Comparison of ENCODE assay signal across 22 cellular contexts in genomic region chr13:85558118-85558517, GRCh38.
"Had no signal": no experiment of that assay in that cellular context is flagged by ENCODE, and none has a peak within 500 bp of the region (broad histone marks: within the 10 kb centered on the region; RNA-seq: fewer than 3 reads in every experiment).

No MANE protein-coding gene starts in this region.

- H3K27me3 Mint-ChIP-seq: activated CD8-positive, alpha-beta T cell treated with anti-CD3 and anti-CD28 coated beads for 36 hours; central memory CD8-positive, alpha-beta T cell had no signal

- H3K9me3 ChIP-seq: ascending aorta, body of pancreas, Peyer's patch, SJSA1 had no signal

- H3K9me3 Mint-ChIP-seq: activated CD8-positive, alpha-beta T cell treated with anti-CD3 and anti-CD28 coated beads for 36 hours; activated T-cell treated with anti-CD3 and anti-CD28 coated beads, Interleukin-2, amount 50 U/mL, for 72 hours; T-helper 1 cell treated with Interleukin-12 subunit alpha and Interleukin-12 subunit beta and Interleukin-4 antibody, amounts not matched to agents 30 μg/mL and 1 μg/mL, for 36 hours had no signal

- H3K4me3 ChIP-seq: ascending aorta, body of pancreas, Peyer's patch, SJSA1 had no signal

- H3K4me3 Mint-ChIP-seq: activated CD8-positive, alpha-beta T cell treated with anti-CD3 and anti-CD28 coated beads for 36 hours; activated T-cell treated with anti-CD3 and anti-CD28 coated beads, Interleukin-2, amount 50 U/mL, for 72 hours; central memory CD8-positive, alpha-beta T cell; T-helper 1 cell treated with Interleukin-12 subunit alpha and Interleukin-12 subunit beta and Interleukin-4 antibody, amounts not matched to agents 30 μg/mL and 1 μg/mL, for 36 hours had no signal

- H3K4me1 ChIP-seq: ascending aorta, body of pancreas, Peyer's patch had no signal

- H3K27me3 ChIP-seq: ascending aorta, body of pancreas, Peyer's patch, SJSA1 had no signal

- H3K27ac Mint-ChIP-seq: activated CD8-positive, alpha-beta T cell treated with anti-CD3 and anti-CD28 coated beads for 36 hours; activated T-cell treated with anti-CD3 and anti-CD28 coated beads, Interleukin-2, amount 50 U/mL, for 72 hours; T-helper 1 cell treated with Interleukin-12 subunit alpha and Interleukin-12 subunit beta and Interleukin-4 antibody, amounts not matched to agents 30 μg/mL and 1 μg/mL, for 36 hours had no signal

- H3K27ac ChIP-seq: ascending aorta, body of pancreas, Peyer's patch, RWPE1, SJSA1 had no signal

- H3K4me1 Mint-ChIP-seq: central memory CD8-positive, alpha-beta T cell had no signal

- ATAC-seq: activated CD4-positive, CD25-positive, alpha-beta regulatory T cell treated with anti-CD3 and anti-CD28 coated beads, Interleukin-2, amount 50 U/mL, for 24 hours; activated CD8-positive, alpha-beta T cell treated with anti-CD3 and anti-CD28 coated beads for 36 hours; activated T-cell treated with anti-CD3 and anti-CD28 coated beads, Interleukin-2, amount 50 U/mL, for 72 hours; body of pancreas had no signal

- DNase-seq: activated CD4-positive, alpha-beta T cell treated with anti-CD3 and anti-CD28 coated beads for 4 hours; activated CD8-positive, alpha-beta memory T cell treated with anti-CD3 and anti-CD28 coated beads, Interleukin-2, amount 50 U/mL, for 4 hours; activated CD8-positive, alpha-beta T cell treated with anti-CD3 and anti-CD28 coated beads for 36 hours; activated naive CD4-positive, alpha-beta T cell treated with anti-CD3 and anti-CD28 coated beads, Interleukin-2, amount 50 U/mL, for 16 hours; activated T-cell treated with anti-CD3 and anti-CD28 coated beads, Interleukin-2, amount 50 U/mL, for 72 hours; amniotic stem cell; body of pancreas; NCI-H146; NCI-H187 treated with DMSO at 0.1 percent for 48 hours; NCI-H2081 treated with DMSO at 0.1 percent for 48 hours; NCI-H226; NCI-H526; NK-92 treated with Interleukin-12 subunit alpha and Interleukin-12 subunit beta, amount 100 ng/mL, for 24 hours; OCI-M1; Peyer's patch; Right ventricle myocardium superior had no signal

- H3K36me3 ChIP-seq: ascending aorta, Peyer's patch, SJSA1 had no signal
